ENCODE assay signal across 11 cellular contexts in genomic region chr10:58641095-58641531, GRCh38.
DNase-seq lines count a peak whose midpoint lies in the region; ATAC-seq and TF ChIP-seq lines count a peak whose summit lies in the region.
"Had no signal": no experiment of that assay in that cellular context is flagged by ENCODE, and none has a peak within 500 bp of the region (broad histone marks: within the 10 kb centered on the region; RNA-seq: fewer than 3 reads in every experiment).

No MANE protein-coding gene starts in this region.

- H3K9ac ChIP-seq in fibroblast of lung (ENCODE audit: insufficient read depth, low read length) = no peak overlapping the region

- H3K4me1 ChIP-seq in OCI-LY7 (ENCODE audit: insufficient read depth, low read length, poor library complexity, severe bottlenecking) (no peaks in the 10 kb centered on the region), fibroblast of lung (ENCODE audit: control insufficient read depth, extremely low read depth, insufficient read depth, low read length) (peaks cover 9% of the 10 kb centered on the region)

- no peaks in the 10 kb centered on the region for H3K27me3 ChIP-seq in fibroblast of lung (ENCODE audit: control insufficient read depth, insufficient read depth, low read length)
- H3K27me3 ChIP-seq: neutrophil had no signal

- POLR2A ChIA-PET in OCI-LY7 (lab: Charles Lee) = interaction anchor here (0.6 kb wide), 1 partner anchor 30 kb away, joined by 3 read pairs; no protein-coding TSS in a partner anchor

- no peaks in the 10 kb centered on the region for H3K9me2 ChIP-seq in OCI-LY7 (ENCODE audit: insufficient read depth, low read length)

- CTCF ChIA-PET in OCI-LY7 (lab: Charles Lee; ENCODE audit: unreplicated experiment) = no interaction called here

- intact Hi-C loops in OCI-LY7 (cut with micrococcal nuclease; ENCODE audit: unreplicated experiment) = no loop called here

- H3K9me3 ChIP-seq in OCI-LY7 (ENCODE audit: low read length) (no peaks in the 10 kb centered on the region), fibroblast of lung (ENCODE audit: control insufficient read depth, insufficient read depth, low read depth, low read length) (no peaks in the 10 kb centered on the region)
- H3K9me3 ChIP-seq: neutrophil had no signal

- no TSS peak for BruUV-seq in OCI-LY7 (replicated peaks; lab: Mats Ljungman, UMichigan)

- H4K20me1 ChIP-seq in OCI-LY7 (ENCODE audit: insufficient read depth, low read length) (no peaks in the 10 kb centered on the region), fibroblast of lung (ENCODE audit: control insufficient read depth, extremely low read depth, insufficient read depth, low read length) (no peaks in the 10 kb centered on the region)

- H3K36me3 ChIP-seq in OCI-LY7 (ENCODE audit: insufficient read depth, low read length) (no peaks in the 10 kb centered on the region), fibroblast of lung (ENCODE audit: control insufficient read depth, insufficient read depth, low read length) (no peaks in the 10 kb centered on the region)
- H3K36me3 ChIP-seq: neutrophil had no signal

- DNase-seq in NCI-H1694 treated with DMSO at 0.1 percent for 48 hours (lab: John Stamatoyannopoulos, UW) (peak; percentile 18), NCI-H1694 (lab: John Stamatoyannopoulos, UW) (no peak), OCI-LY7 (ENCODE audit: low spot score) (no peak), fibroblast of lung (ENCODE audit: low read depth in 2 of 2) (peak; percentile 88 to 99), smooth muscle cell of the brain vasculature (ENCODE audit: low read depth, low spot score) (peak; percentile 87), NAMALWA (ENCODE audit: low spot score) (no peak), NCI-H187 (lab: John Stamatoyannopoulos, UW) (no peak)
- DNase-seq: C1 segment of cervical spinal cord had no signal

- no peak for ATAC-seq in GM21576 (IDR thresholded peaks at IDR 0.05; ENCODE audit: unreplicated experiment)

- no peak overlapping the region for H2AFZ ChIP-seq in OCI-LY7 (ENCODE audit: low read length)
- H2AFZ ChIP-seq in fibroblast of lung (ENCODE audit: low read length) = no peak overlapping the region

- TF ChIP-seq CTCF in OCI-LY7 (conservative IDR thresholded peaks at IDR 0.05; ENCODE audit: low read length) (peak; percentile 67), fibroblast of lung (conservative IDR thresholded peaks at IDR 0.05 in 1 of 2, IDR thresholded peaks at IDR 0.05 in 1 of 2; ENCODE audit: low read depth in 1 of 2, low read length in 2 of 2) (peak; percentile 31 to 43)

- H3K79me2 ChIP-seq in OCI-LY7 (ENCODE audit: insufficient read depth, low read depth, low read length) (no peaks in the 10 kb centered on the region), fibroblast of lung (ENCODE audit: control insufficient read depth, insufficient read depth, low read length) (no peaks in the 10 kb centered on the region)

- H3K4me3 ChIP-seq in OCI-LY7 (ENCODE audit: low read depth, low read length, poor library complexity, severe bottlenecking) (no peak overlapping the region), fibroblast of lung (replicated peaks in 1 of 4; ENCODE audit: control extremely low read depth in 1 of 4, insufficient read depth in 1 of 4, low read depth in 3 of 4, low read length in 4 of 4) (peak overlapping the region in 1 of 4 experiments; percentile 4)

- H3K27ac ChIP-seq in OCI-LY7 (ENCODE audit: low read depth, low read length, poor library complexity, severe bottlenecking) = no peak overlapping the region
- H3K27ac ChIP-seq in fibroblast of lung (ENCODE audit: insufficient read depth, low read length) = peak overlapping the region; percentile 37
- H3K27ac ChIP-seq: HL-60, neutrophil had no signal

- H3K4me2 ChIP-seq in OCI-LY7 (ENCODE audit: low read length) (no peak overlapping the region), fibroblast of lung (ENCODE audit: extremely low read depth, insufficient read depth, low read length) (peak overlapping the region; percentile 39)

Comparison
In these comparisons a context has a peak if more than half of its experiments do, and no peak if none do; other contexts are left out.
1. DNase-seq: peak in NCI-H1694 treated with DMSO at 0.1 percent for 48 hours (single experiment), fibroblast of lung (2 of 2) and smooth muscle cell of the brain vasculature (single experiment); none in NCI-H1694 (single experiment), OCI-LY7 (single experiment), NAMALWA (single experiment) and NCI-H187 (0 of 2).